ENCODE assay signal across 19 cellular contexts in genomic region chr2:54381293-54381692, GRCh38.
"Had no signal": no experiment of that assay in that cellular context is flagged by ENCODE, and none has a peak within 500 bp of the region (broad histone marks: within the 10 kb centered on the region; RNA-seq: fewer than 3 reads in every experiment).

No MANE protein-coding gene starts in this region.

- H3K9me3 ChIP-seq: colonic mucosa, esophagus muscularis mucosa, gastrocnemius medialis, heart right ventricle, pancreas, tibial artery, upper lobe of left lung, uterus had no signal

- DNase-seq: cerebellar nuclear complex; colonic mucosa; effector CD4-positive, alpha-beta T cell; gastrocnemius medialis; heart right ventricle; islet precursor cell; naive thymus-derived CD4-positive, alpha-beta T cell; pancreas; right cardiac atrium; stimulated activated CD4-positive, alpha-beta T cell treated with anti-CD3 and anti-CD28 coated beads, Interleukin-2, amount 100 ng/mL, for 48 hours; stimulated activated naive CD8-positive, alpha-beta T cell treated with anti-CD3 and anti-CD28 coated beads, Interleukin-15, Interleukin-2, amounts not matched to agents 100 U/mL and 50 U/mL, for 24 hours; tibial artery; upper lobe of left lung; uterus had no signal

- H3K27ac ChIP-seq: colonic mucosa, esophagus muscularis mucosa, pancreas, tibial artery, upper lobe of left lung, uterus had no signal

- H3K9me3 Mint-ChIP-seq: stimulated activated effector memory CD8-positive, alpha-beta T cell treated with anti-CD3 and anti-CD28 coated beads, Interleukin-12 subunit alpha, Interleukin-12 subunit beta, amount 100 ng/mL, for 72 hours had no signal

- H3K4me3 ChIP-seq: colonic mucosa, esophagus muscularis mucosa, gastrocnemius medialis, heart right ventricle, pancreas, smooth muscle cell, tibial artery, upper lobe of left lung, uterus had no signal

- H3K4me2 ChIP-seq: smooth muscle cell had no signal

- H3K27ac Mint-ChIP-seq: progenitor cell of endocrine pancreas; stimulated activated effector memory CD8-positive, alpha-beta T cell treated with anti-CD3 and anti-CD28 coated beads, Interleukin-12 subunit alpha, Interleukin-12 subunit beta, amount 100 ng/mL, for 72 hours had no signal

- ATAC-seq: gastrocnemius medialis; heart right ventricle; left lobe of liver; naive thymus-derived CD4-positive, alpha-beta T cell; pancreas; right cardiac atrium; stimulated activated effector memory CD8-positive, alpha-beta T cell treated with anti-CD3 and anti-CD28 coated beads, Interleukin-12 subunit alpha, Interleukin-12 subunit beta, amount 100 ng/mL, for 72 hours; stimulated activated naive CD8-positive, alpha-beta T cell treated with anti-CD3 and anti-CD28 coated beads, Interleukin-15, Interleukin-2, amounts not matched to agents 100 U/mL and 50 U/mL, for 24 hours had no signal

- H3K36me3 ChIP-seq: colonic mucosa, esophagus muscularis mucosa, gastrocnemius medialis, heart right ventricle, pancreas, tibial artery, upper lobe of left lung, uterus had no signal

- H3K36me3 Mint-ChIP-seq: naive thymus-derived CD4-positive, alpha-beta T cell; stimulated activated effector memory CD8-positive, alpha-beta T cell treated with anti-CD3 and anti-CD28 coated beads, Interleukin-12 subunit alpha, Interleukin-12 subunit beta, amount 100 ng/mL, for 72 hours had no signal

- H3K4me3 Mint-ChIP-seq: naive thymus-derived CD4-positive, alpha-beta T cell; stimulated activated effector memory CD8-positive, alpha-beta T cell treated with anti-CD3 and anti-CD28 coated beads, Interleukin-12 subunit alpha, Interleukin-12 subunit beta, amount 100 ng/mL, for 72 hours had no signal

- H3K4me1 ChIP-seq: colonic mucosa, pancreas, tibial artery, uterus had no signal

- H3K4me1 Mint-ChIP-seq: naive thymus-derived CD4-positive, alpha-beta T cell; stimulated activated effector memory CD8-positive, alpha-beta T cell treated with anti-CD3 and anti-CD28 coated beads, Interleukin-12 subunit alpha, Interleukin-12 subunit beta, amount 100 ng/mL, for 72 hours had no signal

- H3K27me3 ChIP-seq: colonic mucosa, esophagus muscularis mucosa, gastrocnemius medialis, heart right ventricle, pancreas, tibial artery, upper lobe of left lung, uterus had no signal

- FAIRE-seq: pancreas had no signal
